3 cellular contexts compared by ENCODE assay signal in the genomic region with DNA sequence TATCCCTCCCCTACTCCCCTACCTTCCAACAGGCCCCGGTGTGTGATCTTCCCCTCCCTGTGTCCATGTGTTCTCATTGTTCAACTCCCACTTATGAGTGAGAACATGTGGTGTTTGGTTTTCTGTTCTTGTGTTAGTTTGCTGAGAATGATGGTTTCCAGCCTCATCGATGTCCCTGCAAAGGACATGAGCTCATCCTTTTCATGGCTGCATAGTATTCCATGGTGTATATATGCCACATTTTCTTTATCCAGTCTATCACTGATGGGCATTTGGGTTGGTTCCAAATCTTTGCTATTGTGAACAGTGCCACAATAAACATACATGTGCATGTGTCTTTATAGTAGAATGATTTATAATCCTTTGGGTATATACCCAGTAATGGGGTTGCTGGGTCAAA. TPM values are rescaled to one million over a fixed set of nuclear protein-coding genes. Genes with fewer than 3 reads are reported as not detected.
DNase-seq lines count a peak whose midpoint lies in the region; ATAC-seq, FAIRE-seq and TF ChIP-seq lines count a peak whose summit lies in the region.
"Not testable (repeated sequence)": the region's sequence is repeated elsewhere in the genome, so short reads cannot be mapped to it uniquely, and the experiment has no call there.

No MANE protein-coding gene starts in this region.

- not testable (repeated sequence) for TF ChIP-seq POLR2A in K562 (conservative IDR thresholded peaks at IDR 0.05)

- H3K27ac ChIP-seq in HEK293 (ENCODE audit: extremely low read depth, low read depth, low read length); K562 (ENCODE audit: extremely low read depth, low read depth, low read length); neural progenitor cell: not testable (repeated sequence)

- in situ Hi-C loops in K562 (cut with MboI) = not testable (repeated sequence)

- H3K4me3 ChIP-seq in HEK293 (ENCODE audit: low read depth, low read length); K562; neural progenitor cell: not testable (repeated sequence)

- H2AFZ ChIP-seq in K562 (ENCODE audit: low read depth, low read length); neural progenitor cell (replicated peaks): not testable (repeated sequence)

- not testable (repeated sequence) for H3K9me3 Mint-ChIP-seq in neural progenitor cell

- not testable (repeated sequence) for H4K20me1 ChIP-seq in K562 (replicated peaks; ENCODE audit: control insufficient read depth, insufficient read depth, low read length); neural progenitor cell (ENCODE audit: low read depth)

- 39% methylated on average over 2 of the region's 2 CpGs for WGBS in K562 (ENCODE audit: insufficient coverage, low coverage, missing lambda C conversion rate)

- H3K4me1 ChIP-seq in HEK293 (ENCODE audit: control insufficient read depth, insufficient read depth, low read length); K562 (replicated peaks in 1 of 2; ENCODE audit: control insufficient read depth in 2 of 2, insufficient read depth in 2 of 2, low read length in 2 of 2); neural progenitor cell: not testable (repeated sequence)

- not testable (repeated sequence) for TF ChIP-seq CTCF in HEK293 (tag by site-specific recombination; IDR thresholded peaks at IDR 0.05); K562 (IDR thresholded peaks at IDR 0.05 in 2 of 3, conservative IDR thresholded peaks at IDR 0.05 in 1 of 3; ENCODE audit: insufficient read depth in 2 of 3, low read depth in 1 of 3, low read length in 3 of 3); neural progenitor cell (IDR thresholded peaks at IDR 0.05)

- not testable (repeated sequence) for H3K9me3 ChIP-seq in HEK293 (ENCODE audit: control insufficient read depth, insufficient read depth, low read depth, low read length); K562 (replicated peaks; ENCODE audit: control insufficient read depth, insufficient read depth, low read depth, low read length); neural progenitor cell (ENCODE audit: low read depth)

- H3K27ac Mint-ChIP-seq in neural progenitor cell = not testable (repeated sequence)

- H3K4me1 Mint-ChIP-seq in neural progenitor cell = not testable (repeated sequence)

- not testable (repeated sequence) for ATAC-seq in K562

- not testable (repeated sequence) for DNase-seq in K562 (ENCODE audit: extremely low read depth in 1 of 4, low spot score in 3 of 4); neural progenitor cell (ENCODE audit: low spot score)

- H3F3A ChIP-seq in neural progenitor cell (ENCODE audit: low read depth) = not testable (repeated sequence)

- not testable (repeated sequence) for H3K9ac ChIP-seq in K562 (ENCODE audit: insufficient read depth in 1 of 2, low read depth in 2 of 2, low read length in 2 of 2); neural progenitor cell

- TF ChIP-seq RAD21 in K562 (CRISPR knock-in tag; conservative IDR thresholded peaks at IDR 0.05 in 1 of 2, IDR thresholded peaks at IDR 0.05 in 1 of 2) = not testable (repeated sequence)

- CTCF ChIA-PET in HEK293 (lab: Yijun Ruan, JAX); K562 (lab: Yijun Ruan, JAX; ENCODE audit: low intra/inter-chr PET ratio): not testable (repeated sequence)

- H3K36me3 Mint-ChIP-seq in neural progenitor cell = not testable (repeated sequence)

- peak overlapping the region; percentile 21 for H3K4me3 Mint-ChIP-seq in neural progenitor cell

- POLR2A ChIA-PET in HEK293 (lab: Yijun Ruan, JAX); K562 (lab: Yijun Ruan, JAX): not testable (repeated sequence)

- BruUV-seq in K562 (replicated peaks; lab: Mats Ljungman, UMichigan) = not testable (repeated sequence)

- not testable (repeated sequence) for TF ChIP-seq EP300 in K562 (IDR thresholded peaks at IDR 0.05; ENCODE audit: low read length)

- not testable (repeated sequence) for H3K27me3 ChIP-seq in K562 (ENCODE audit: control insufficient read depth in 2 of 2, insufficient read depth in 2 of 2, low read length in 2 of 2); neural progenitor cell

- H3K4me2 ChIP-seq in K562 (ENCODE audit: insufficient read depth, low read length); neural progenitor cell: not testable (repeated sequence)

- intact Hi-C loops in K562 (cut with micrococcal nuclease) = not testable (repeated sequence)

- H3K27me3 Mint-ChIP-seq in neural progenitor cell (ENCODE audit: insufficient read depth, low read depth) = not testable (repeated sequence)

- H3K36me3 ChIP-seq in HEK293 (ENCODE audit: control insufficient read depth in 2 of 2, insufficient read depth in 1 of 2, low read length in 2 of 2); K562 (ENCODE audit: control insufficient read depth, insufficient read depth, low read length); neural progenitor cell: not testable (repeated sequence)

- not testable (repeated sequence) for FAIRE-seq in K562 (lab: Jason Lieb, UNC)

- H3K9me1 ChIP-seq in K562 (ENCODE audit: control insufficient read depth, insufficient read depth, low read length) = not testable (repeated sequence)

- H3K79me2 ChIP-seq in K562 (ENCODE audit: control insufficient read depth, insufficient read depth, low read length); neural progenitor cell (ENCODE audit: low read depth): not testable (repeated sequence)

TF ChIP-seq in HEK293, 187 proteins besides CTCF, POLR2A, EP300 and RAD21:
- peak; percentile 94 for TF ChIP-seq ZNF146 (tag by site-specific recombination; IDR thresholded peaks at IDR 0.05)

TF ChIP-seq in K562, 482 proteins besides CTCF, POLR2A, EP300 and RAD21:
- peak; percentile 79 for TF ChIP-seq ZNF146 (CRISPR knock-in tag; IDR thresholded peaks at IDR 0.05; ENCODE audit: unreplicated experiment)

RNA-seq across cellular contexts. Expression of a gene that starts 27.0 kb away (rescaled TPM):
- total RNA-seq in K562 (2011; cell fraction: chromatin; rRNA removed; ENCODE audit: low replicate concordance) = 12.4 and 37.2 TPM in 2 replicates
- 5.7 and 7.8 TPM in 2 replicates for total RNA-seq in K562 (2011; cell fraction: nucleolus; rRNA removed)
- 20.0 and 41.1 TPM in 2 replicates for total RNA-seq in K562 (2011; cell fraction: nucleoplasm; rRNA removed)
- total RNA-seq in K562 (2014; rRNA removed) (32.6 and 36.0 TPM in 2 replicates), K562 (2014; rRNA removed; fragmentation: Illumina TruSeq; extraction: Trizol) (47.7 and 54.4 TPM in 2 replicates), K562 (2015; rRNA removed; fragmentation: Illumina TruSeq; extraction: Trizol) (38.9 and 41.8 TPM in 2 replicates), K562 (2021) (57.6 and 62.2 TPM in 2 replicates), neural progenitor cell (ENCODE audit: low replicate concordance) (127 and 207 TPM in 2 replicates)
- polyA plus RNA-seq in K562 (2011; rRNA removed) (37.0 and 48.7 TPM in 2 replicates), K562 (2014; fragmentation: Illumina TruSeq; extraction: Trizol) (48.1 and 62.2 TPM in 2 replicates), K562 (2014; fragmentation: Nextera tagmentation; extraction: Ambion mirVana) (10 to 100 TPM; 41.2 to 54.8 TPM), K562 (2014; rRNA removed) (33.6 and 42.2 TPM in 2 replicates)
- 4.7 and 14.3 TPM in 2 replicates for polyA plus RNA-seq in K562 (2011; cell fraction: cytosol; rRNA removed)
- polyA plus RNA-seq in K562 (2011; cell fraction: nucleus; rRNA removed) = 14.9 and 22.9 TPM in 2 replicates
- polyA plus RNA-seq in K562 (2012) = 36.2 and 36.6 TPM in 2 replicates
- polyA minus RNA-seq in K562 (2011; rRNA and poly(A)+ RNA removed) = 68.9 and 86.2 TPM in 2 replicates
- 24.2 and 25.9 TPM in 2 replicates for polyA minus RNA-seq in K562 (2011; cell fraction: cytosol; rRNA and poly(A)+ RNA removed)
- 9.3 and 20.1 TPM in 2 replicates for polyA minus RNA-seq in K562 (2011; cell fraction: nucleus; rRNA and poly(A)+ RNA removed)
